8 cellular contexts compared by ENCODE assay signal in the genomic region with DNA sequence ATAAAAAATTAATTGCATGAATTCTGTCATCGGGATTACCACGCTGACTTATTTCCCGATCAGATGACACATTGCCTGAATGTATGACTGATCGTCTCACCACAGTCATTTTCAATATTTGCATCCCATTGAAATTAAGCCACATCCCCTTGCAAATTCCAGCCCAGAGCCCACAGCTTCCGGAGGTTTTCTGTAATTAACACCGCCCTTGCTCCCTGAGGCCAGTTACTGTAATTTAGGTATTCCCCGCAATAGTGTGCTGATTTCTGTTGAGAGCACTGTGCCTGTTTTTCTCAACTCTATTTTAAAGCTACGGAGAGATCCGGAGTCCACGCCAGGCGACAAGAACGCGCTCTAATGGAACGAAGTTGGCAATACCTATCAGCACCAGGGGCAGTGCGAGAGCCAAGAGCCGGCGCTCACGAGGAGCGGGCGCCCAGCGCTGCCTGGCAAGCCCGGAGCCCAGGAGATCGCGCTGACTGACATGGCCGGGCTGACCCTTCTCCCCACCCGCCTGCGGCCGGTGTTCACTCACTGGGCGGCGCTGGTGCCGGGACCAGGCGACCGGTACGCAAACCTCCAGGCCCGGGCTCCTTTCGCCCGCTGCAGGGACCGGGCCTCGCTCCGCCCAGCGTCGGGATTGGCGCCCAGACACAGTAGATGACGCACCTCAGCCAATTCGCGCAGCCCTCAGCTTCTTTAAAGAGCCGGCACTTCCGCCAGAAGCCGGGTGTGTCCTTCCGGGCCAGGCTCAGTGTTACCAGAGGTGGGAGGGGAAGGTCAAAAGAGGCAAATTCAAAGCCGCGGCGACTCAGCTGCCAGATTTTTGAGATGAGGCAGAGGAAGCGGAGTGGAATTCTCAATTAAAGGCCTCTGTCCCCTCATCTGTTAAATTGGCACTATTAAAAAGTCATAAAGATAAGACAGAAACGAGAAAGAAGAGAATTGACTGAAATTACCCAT. TPM values are rescaled to one million over a fixed set of nuclear protein-coding genes. Genes with fewer than 3 reads are reported as not detected.
A peak's percentile ranks its signal among the peaks of the same experiment; 100 is the strongest.
DNase-seq lines count a peak whose midpoint lies in the region; ATAC-seq, FAIRE-seq and TF ChIP-seq lines count a peak whose summit lies in the region.

TSS of gene PLGRKT (minus strand) at position 672 of the 963 bp plus-strand sequence. CDS start 5,948 bp downstream, outside the sequence.

- FAIRE-seq in small intestine (lab: Jason Lieb, UNC): no peak

- peaks cover 24% of the 10 kb centered on the region for H3K4me1 Mint-ChIP-seq in WTC11

- no peaks in the 10 kb centered on the region for H3K27me3 ChIP-seq in small intestine (ENCODE audit: control insufficient read depth in 2 of 2, insufficient read depth in 2 of 2, low read length in 2 of 2)

- CTCF ChIA-PET in WTC11 (lab: Charles Lee): interaction anchor here (1.0 to 2.7 kb wide), 5 partner anchors 12 to 251 kb away, joined by 3 to 19 read pairs (median 5); partner anchors contain the start of gene CD274

- H3K4me3 Mint-ChIP-seq in WTC11: peak within 1 kb of the TSS; percentile 95

- H3K9me3 Mint-ChIP-seq in WTC11: peaks cover 17% of the 10 kb centered on the region

- no peaks in the 10 kb centered on the region for H3K9me3 ChIP-seq in small intestine (ENCODE audit: control insufficient read depth, low read depth)

- peak within 1 kb of the TSS; percentile 69 to 81 for H3K4me3 ChIP-seq in cardiac fibroblast (replicated peaks in 1 of 2; ENCODE audit: low read depth in 2 of 2, low read length in 2 of 2)
- H3K4me3 ChIP-seq in small intestine (ENCODE audit: low read depth in 1 of 2, low read length in 2 of 2): peak within 1 kb of the TSS; percentile 63 to 69

- DNase-seq in AG08396 (ENCODE audit: low spot score) (peak; percentile 92), NCI-H2227 treated with DMSO at 0.1 percent for 48 hours (lab: John Stamatoyannopoulos, UW) (peak; percentile 89), WTC11 (ENCODE audit: low spot score) (peak; percentile 91), cardiac fibroblast (ENCODE audit: low read depth in 2 of 2) (peak; percentile 93), iPS-NIHi11 (ENCODE audit: low spot score) (peak; percentile 90), small intestine (peak; percentile 98)

- H3K27ac Mint-ChIP-seq in WTC11: peak within 1 kb of the TSS; percentile 97

- peaks cover 33% of the 10 kb centered on the region for H3K36me3 Mint-ChIP-seq in WTC11

- H3K27ac ChIP-seq in small intestine (ENCODE audit: low read depth in 1 of 2, low read length in 1 of 2): peak within 1 kb of the TSS; percentile 97 to 98

- no peak for TF ChIP-seq CTCF in WTC11 (IDR thresholded peaks at IDR 0.05)
- TF ChIP-seq CTCF in cardiac fibroblast (IDR thresholded peaks at IDR 0.05; ENCODE audit: low read depth, low read length): peak; percentile 24

- no peaks in the 10 kb centered on the region for H3K27me3 Mint-ChIP-seq in WTC11 (ENCODE audit: low read depth)

- no peaks in the 10 kb centered on the region for H3K36me3 ChIP-seq in small intestine (ENCODE audit: control insufficient read depth in 2 of 2, insufficient read depth in 2 of 2, low read length in 2 of 2)

- POLR2A ChIA-PET in WTC11 (lab: Charles Lee): interaction anchor here (0.6 to 2.3 kb wide), 5 partner anchors 9 to 252 kb away, joined by 3 to 9 read pairs (median 3); partner anchors contain the start of genes CD274 and RLN1

- ATAC-seq in GM18907 (IDR thresholded peaks at IDR 0.05; ENCODE audit: unreplicated experiment) (peak; percentile 86), HG03159 (IDR thresholded peaks at IDR 0.05; ENCODE audit: unreplicated experiment) (peak; percentile 81), WTC11 (peak; percentile 97)

- H3K4me1 ChIP-seq in small intestine (ENCODE audit: control insufficient read depth in 2 of 2, insufficient read depth in 1 of 2, low read depth in 1 of 2, low read length in 1 of 2): peaks cover 0 to 3% of the 10 kb centered on the region in 2 donors

- 0 to 1% (median 0%) methylated on average over 51 to 55 of the region's 55 CpGs for whole genome bisulfite sequencing in small intestine, 3 donors

TF ChIP-seq in WTC11, 78 proteins besides CTCF, POLR2A, EP300 and RAD21 (continues in another document):
- TF ChIP-seq, protein P1, sequence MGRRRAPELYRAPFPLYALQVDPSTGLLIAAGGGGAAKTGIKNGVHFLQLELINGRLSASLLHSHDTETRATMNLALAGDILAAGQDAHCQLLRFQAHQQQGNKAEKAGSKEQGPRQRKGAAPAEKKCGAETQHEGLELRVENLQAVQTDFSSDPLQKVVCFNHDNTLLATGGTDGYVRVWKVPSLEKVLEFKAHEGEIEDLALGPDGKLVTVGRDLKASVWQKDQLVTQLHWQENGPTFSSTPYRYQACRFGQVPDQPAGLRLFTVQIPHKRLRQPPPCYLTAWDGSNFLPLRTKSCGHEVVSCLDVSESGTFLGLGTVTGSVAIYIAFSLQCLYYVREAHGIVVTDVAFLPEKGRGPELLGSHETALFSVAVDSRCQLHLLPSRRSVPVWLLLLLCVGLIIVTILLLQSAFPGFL (CRISPR knock-in tag; IDR thresholded peaks at IDR 0.05; ENCODE audit: borderline replicate concordance): no peak
- TF ChIP-seq RORB (CRISPR knock-in tag; IDR thresholded peaks at IDR 0.05) (no peak), ATF6 (CRISPR knock-in tag; IDR thresholded peaks at IDR 0.05) (no peak), CDX4 (CRISPR knock-in tag; IDR thresholded peaks at IDR 0.05; ENCODE audit: borderline replicate concordance) (no peak), FOXJ3 (CRISPR knock-in tag; IDR thresholded peaks at IDR 0.05; ENCODE audit: borderline replicate concordance) (no peak), OVOL2 (CRISPR knock-in tag; IDR thresholded peaks at IDR 0.05; ENCODE audit: borderline replicate concordance) (no peak), FOXK1 (CRISPR knock-in tag; IDR thresholded peaks at IDR 0.05) (peak; percentile 69), JUN (CRISPR knock-in tag; IDR thresholded peaks at IDR 0.05) (no peak), NFYB (CRISPR knock-in tag; conservative IDR thresholded peaks at IDR 0.05; ENCODE audit: low read depth) (peak; percentile 65; the same call in 1 of the 2 replicates), ESRRA (CRISPR knock-in tag; IDR thresholded peaks at IDR 0.05; ENCODE audit: borderline replicate concordance) (peak; percentile 75), ZNF317 (CRISPR knock-in tag; IDR thresholded peaks at IDR 0.05; ENCODE audit: borderline replicate concordance, low read depth) (0 out of 2 replicates have a peak, but pooled peaks have one; percentile 19), ZNF138 (CRISPR knock-in tag; conservative IDR thresholded peaks at IDR 0.05) (no peak)
- TF ChIP-seq, protein P2, sequence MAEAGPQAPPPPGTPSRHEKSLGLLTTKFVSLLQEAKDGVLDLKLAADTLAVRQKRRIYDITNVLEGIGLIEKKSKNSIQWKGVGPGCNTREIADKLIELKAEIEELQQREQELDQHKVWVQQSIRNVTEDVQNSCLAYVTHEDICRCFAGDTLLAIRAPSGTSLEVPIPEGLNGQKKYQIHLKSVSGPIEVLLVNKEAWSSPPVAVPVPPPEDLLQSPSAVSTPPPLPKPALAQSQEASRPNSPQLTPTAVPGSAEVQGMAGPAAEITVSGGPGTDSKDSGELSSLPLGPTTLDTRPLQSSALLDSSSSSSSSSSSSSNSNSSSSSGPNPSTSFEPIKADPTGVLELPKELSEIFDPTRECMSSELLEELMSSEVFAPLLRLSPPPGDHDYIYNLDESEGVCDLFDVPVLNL (CRISPR knock-in tag; IDR thresholded peaks at IDR 0.05; ENCODE audit: borderline replicate concordance, low read depth): no peak

RNA-seq across cellular contexts. Expression of gene PLGRKT, which starts in this region (rescaled TPM):
- total RNA-seq in WTC11 (2021): 19.2 to 26.3 TPM (median 25.0 TPM) in 3 replicates
- 10 to 100 TPM; 54.9 to 60.4 (median 55.0) TPM for polyA plus RNA-seq in small intestine

Comparison
In these comparisons a context has a peak if more than half of its experiments do, and no peak if none do; other contexts are left out.
1. Peak in every context shown above with its lines: DNase-seq, ATAC-seq, H3K4me3 ChIP-seq and H3K27ac ChIP-seq.